Comparison of ENCODE assay signal across 33 cellular contexts in genomic region chr16:75952124-75952523, GRCh38.
"Had no signal": no experiment of that assay in that cellular context is flagged by ENCODE, and none has a peak within 500 bp of the region (broad histone marks: within the 10 kb centered on the region; RNA-seq: fewer than 3 reads in every experiment).

No MANE protein-coding gene starts in this region.

- H3K36me3 ChIP-seq: adrenal gland, ascending aorta, brain microvascular endothelial cell, breast epithelium, cardiac muscle cell had no signal

- ATAC-seq: activated naive CD4-positive, alpha-beta T cell treated with anti-CD3 and anti-CD28 coated beads, Interleukin-2, amount 50 U/mL, for 72 hours; activated naive CD8-positive, alpha-beta T cell treated with anti-CD3 and anti-CD28 coated beads, Interleukin-2, amount 50 U/mL, for 24 hours; activated T-cell treated with anti-CD3 and anti-CD28 coated beads, Interleukin-2, amount 50 U/mL, for 4 hours; activated T-cell treated with anti-CD3 and anti-CD28 coated beads, Interleukin-2, amount 50 U/mL, for 72 hours; activated T-helper 17 cell treated with anti-CD3 and anti-CD28 coated beads, Interleukin-2, amount 50 U/mL, for 72 hours; body of pancreas had no signal

- DNase-seq: activated effector memory CD4-positive, alpha-beta T cell treated with anti-CD3 and anti-CD28 coated beads, Interleukin-2, amount 50 U/mL, for 16 hours; activated effector memory CD4-positive, alpha-beta T cell treated with Interleukin-2 at 50 U/mL for 16 hours; activated gamma-delta T cell; activated gamma-delta T cell treated with Interleukin-2 at 50 U/mL for 16 hours; activated naive CD4-positive, alpha-beta T cell; activated naive CD4-positive, alpha-beta T cell treated with anti-CD3 and anti-CD28 coated beads for 36 hours; activated naive CD4-positive, alpha-beta T cell treated with anti-CD3 and anti-CD28 coated beads, Interleukin-2, amount 10 ng/mL, durations not matched to agents 7 days and 5 days; activated naive CD4-positive, alpha-beta T cell treated with anti-CD3 and anti-CD28 coated beads, Interleukin-2, amount 50 U/mL, for 16 hours; activated naive CD4-positive, alpha-beta T cell treated with Interleukin-2 at 50 U/mL for 16 hours; activated naive CD8-positive, alpha-beta T cell treated with anti-CD3 and anti-CD28 coated beads for 36 hours; activated naive CD8-positive, alpha-beta T cell treated with anti-CD3 and anti-CD28 coated beads, Interleukin-2, amount 10 ng/mL, durations not matched to agents 7 days and 5 days; activated naive CD8-positive, alpha-beta T cell treated with anti-CD3 and anti-CD28 coated beads, Interleukin-2, amount 50 U/mL, for 24 hours; activated T-cell treated with anti-CD3 and anti-CD28 coated beads, Interleukin-2, amount 50 U/mL, for 1 hour; activated T-cell treated with anti-CD3 and anti-CD28 coated beads, Interleukin-2, amount 50 U/mL, for 24 hours; activated T-cell treated with anti-CD3 and anti-CD28 coated beads, Interleukin-2, amount 50 U/mL, for 4 hours; activated T-cell treated with anti-CD3 and anti-CD28 coated beads, Interleukin-2, amount 50 U/mL, for 48 hours; activated T-cell treated with anti-CD3 and anti-CD28 coated beads, Interleukin-2, amount 50 U/mL, for 72 hours; adrenal gland; amniotic stem cell; amygdala; anterior cingulate cortex; aorta; body of pancreas; brain microvascular endothelial cell; central memory CD4-positive, alpha-beta T cell; cerebellar nuclear complex had no signal

- H3K4me3 ChIP-seq: adrenal gland, ascending aorta, body of pancreas, breast epithelium, cardiac muscle cell had no signal

- H3K27me3 ChIP-seq: adrenal gland, ascending aorta, body of pancreas, brain microvascular endothelial cell, breast epithelium, cardiac muscle cell had no signal

- H3K27ac ChIP-seq: adrenal gland, ascending aorta, body of pancreas, brain microvascular endothelial cell, breast epithelium, cardiac muscle cell had no signal

- FAIRE-seq: astrocyte, bronchial epithelial cell had no signal

- H3K9me3 ChIP-seq: adrenal gland, ascending aorta, body of pancreas, breast epithelium had no signal

- H3K4me1 ChIP-seq: adrenal gland, ascending aorta, body of pancreas, breast epithelium had no signal
